ENCODE assay signal across 21 cellular contexts in the genomic region with DNA sequence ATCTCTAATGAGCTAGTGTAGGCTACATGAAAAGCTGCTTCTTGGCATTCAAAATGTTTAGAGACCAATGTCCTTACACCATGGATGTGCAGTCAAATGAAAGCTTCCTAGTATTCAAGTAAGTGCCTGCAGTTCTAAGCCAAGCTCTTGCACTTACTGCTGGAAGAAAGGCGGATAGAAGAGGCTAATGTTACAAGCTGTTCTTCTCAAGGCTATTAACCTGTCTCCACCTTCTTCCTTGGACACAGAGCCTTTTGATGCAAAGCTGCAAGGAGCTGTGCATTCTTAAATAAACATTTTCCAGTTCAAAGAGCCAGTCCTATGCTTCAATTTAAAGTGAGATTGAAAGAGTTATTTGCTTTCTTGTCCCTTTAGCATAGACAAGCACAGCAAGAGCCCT.
DNase-seq lines count a peak whose midpoint lies in the region; ATAC-seq and TF ChIP-seq lines count a peak whose summit lies in the region.
"Had no signal": no experiment of that assay in that cellular context is flagged by ENCODE, and none has a peak within 500 bp of the region (broad histone marks: within the 10 kb centered on the region; RNA-seq: fewer than 3 reads in every experiment).

No MANE protein-coding gene starts in this region.

- peaks cover 0 to 7% of the 10 kb centered on the region in 2 donors for H3K9me3 Mint-ChIP-seq in stimulated activated naive CD8-positive, alpha-beta T cell treated with anti-CD3 and anti-CD28 coated beads, Interleukin-15, amount 100 ng/mL, for 72 hours
- H3K9me3 Mint-ChIP-seq: naive B cell had no signal

- no peak overlapping the region for H3K4me3 Mint-ChIP-seq in stimulated activated naive CD8-positive, alpha-beta T cell treated with anti-CD3 and anti-CD28 coated beads, Interleukin-15, amount 100 ng/mL, for 72 hours
- H3K4me3 Mint-ChIP-seq: activated CD4-positive, alpha-beta T cell treated with anti-CD3 and anti-CD28 coated beads for 36 hours; naive B cell had no signal

- peak overlapping the region; percentile 28 to 92 for H3K27ac Mint-ChIP-seq in stimulated activated naive CD8-positive, alpha-beta T cell treated with anti-CD3 and anti-CD28 coated beads, Interleukin-15, amount 100 ng/mL, for 72 hours
- H3K27ac Mint-ChIP-seq: naive B cell had no signal

- H3K4me1 ChIP-seq in SJSA1 (replicated peaks), result peaks cover 42% of the 10 kb centered on the region
- H3K4me1 ChIP-seq in lower lobe of right lung, result peaks cover under 1% of the 10 kb centered on the region
- H3K4me1 ChIP-seq: adrenal gland, BE2C had no signal

- H3K36me3 ChIP-seq in SJSA1 (no peaks in the 10 kb centered on the region), lower lobe of right lung (no peaks in the 10 kb centered on the region)
- H3K36me3 ChIP-seq: adrenal gland, BE2C, brain microvascular endothelial cell, Peyer's patch had no signal

- no peak for ATAC-seq in stimulated activated naive CD8-positive, alpha-beta T cell treated with anti-CD3 and anti-CD28 coated beads, Interleukin-15, amount 100 ng/mL, for 72 hours
- no peak for ATAC-seq in stimulated activated naive CD8-positive, alpha-beta T cell treated with anti-CD3 and anti-CD28 coated beads, Interleukin-15, Interleukin-2, amounts not matched to agents 100 U/mL and 50 U/mL, for 24 hours
- ATAC-seq in lower lobe of right lung (no peak), HG02623 (IDR thresholded peaks at IDR 0.05; ENCODE audit: unreplicated experiment) (no peak)

- H3K4me3 ChIP-seq in SJSA1 (no peak overlapping the region), lower lobe of right lung (no peak overlapping the region)
- H3K4me3 ChIP-seq: adrenal gland, Peyer's patch had no signal

- no peaks in the 10 kb centered on the region for H3K27me3 Mint-ChIP-seq in stimulated activated naive CD8-positive, alpha-beta T cell treated with anti-CD3 and anti-CD28 coated beads, Interleukin-15, amount 100 ng/mL, for 72 hours
- H3K27me3 Mint-ChIP-seq: activated CD4-positive, alpha-beta T cell treated with anti-CD3 and anti-CD28 coated beads for 36 hours; naive B cell had no signal

- peak overlapping the region; percentile 77 for H3K27ac ChIP-seq in SJSA1
- peak overlapping the region; percentile 48 for H3K27ac ChIP-seq in lower lobe of right lung
- H3K27ac ChIP-seq: adrenal gland, brain microvascular endothelial cell, Peyer's patch had no signal

- intact Hi-C loops in lower lobe of right lung (cut with DNase I), result no loop called here

- H3K9me3 ChIP-seq in SJSA1 (replicated peaks) (no peaks in the 10 kb centered on the region), lower lobe of right lung (no peaks in the 10 kb centered on the region)
- H3K9me3 ChIP-seq: adrenal gland, BE2C, Peyer's patch had no signal

- H3K27me3 ChIP-seq in SJSA1 (replicated peaks) (no peaks in the 10 kb centered on the region), lower lobe of right lung (ENCODE audit: low read depth) (no peaks in the 10 kb centered on the region)
- H3K27me3 ChIP-seq: adrenal gland, BE2C, brain microvascular endothelial cell, Peyer's patch had no signal

- no peak for DNase-seq in stimulated activated naive CD8-positive, alpha-beta T cell treated with anti-CD3 and anti-CD28 coated beads, Interleukin-15, amount 100 ng/mL, for 72 hours
- no peak for DNase-seq in stimulated activated naive CD8-positive, alpha-beta T cell treated with anti-CD3 and anti-CD28 coated beads, Interleukin-15, Interleukin-2, amounts not matched to agents 100 U/mL and 50 U/mL, for 24 hours
- DNase-seq in SJSA1 (ENCODE audit: low read depth in 1 of 2, low spot score in 2 of 2), result no peak
- no peak for DNase-seq in lower lobe of right lung
- no peak for DNase-seq in SIG-M5 (lab: John Stamatoyannopoulos, UW)
- DNase-seq in NCI-H524 (lab: John Stamatoyannopoulos, UW), result no peak
- DNase-seq in activated effector memory CD4-positive, alpha-beta T cell treated with Interleukin-2 at 50 U/mL for 16 hours, result no peak
- DNase-seq: activated CD8-positive, alpha-beta memory T cell treated with anti-CD3 and anti-CD28 coated beads for 24 hours; activated T-cell treated with anti-CD3 and anti-CD28 coated beads, Interleukin-2, amount 50 U/mL, for 1 hour; adrenal gland; BE2C; DND-41; effector CD8-positive, alpha-beta T cell; naive B cell; occipital lobe; Peyer's patch; small intestine; substantia nigra had no signal

- TF ChIP-seq CTCF in lower lobe of right lung (IDR thresholded peaks at IDR 0.05), result no peak

- peaks cover 32% of the 10 kb centered on the region for H3K4me1 Mint-ChIP-seq in stimulated activated naive CD8-positive, alpha-beta T cell treated with anti-CD3 and anti-CD28 coated beads, Interleukin-15, amount 100 ng/mL, for 72 hours
